In the genomic region with DNA sequence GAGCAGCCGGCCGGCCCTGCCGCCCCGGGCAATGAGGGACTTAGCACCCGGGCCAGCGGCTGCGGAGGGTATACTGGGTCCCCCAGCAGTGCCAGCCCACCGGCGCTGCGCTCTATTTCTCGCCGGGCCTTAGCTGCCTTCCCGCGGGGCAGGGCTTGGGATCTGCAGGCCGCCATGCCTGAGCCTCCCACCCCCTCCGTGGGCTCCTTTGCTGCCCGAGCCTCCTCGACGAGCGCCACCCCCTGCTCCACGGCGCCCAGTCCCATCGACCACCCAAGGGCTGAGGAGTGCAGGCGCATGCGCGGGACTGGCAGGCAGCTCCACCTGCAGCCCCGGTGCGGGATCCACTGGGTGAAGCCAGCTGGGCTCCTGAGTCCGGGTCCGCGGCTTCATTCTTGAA, we compare ENCODE assay signal across 8 cellular contexts. TPM values are rescaled to one million over a fixed set of nuclear protein-coding genes. Genes with fewer than 3 reads are reported as not detected.
"Had no signal": no experiment of that assay in that cellular context is flagged by ENCODE, and none has a peak within 500 bp of the region (broad histone marks: within the 10 kb centered on the region; RNA-seq: fewer than 3 reads in every experiment).

No MANE protein-coding gene starts in this region.

RNA-seq across cellular contexts. Expression of a gene that starts 21.8 kb away (rescaled TPM):
- total RNA-seq: PC-3, PC-9, Right ventricle myocardium inferior, Right ventricle myocardium superior, RPMI7951, SJCRH30, SJSA1 had no signal
- polyA plus RNA-seq: SK-N-SH had no signal
